Comparison of ENCODE assay signal across 1 cellular context in the genomic region with DNA sequence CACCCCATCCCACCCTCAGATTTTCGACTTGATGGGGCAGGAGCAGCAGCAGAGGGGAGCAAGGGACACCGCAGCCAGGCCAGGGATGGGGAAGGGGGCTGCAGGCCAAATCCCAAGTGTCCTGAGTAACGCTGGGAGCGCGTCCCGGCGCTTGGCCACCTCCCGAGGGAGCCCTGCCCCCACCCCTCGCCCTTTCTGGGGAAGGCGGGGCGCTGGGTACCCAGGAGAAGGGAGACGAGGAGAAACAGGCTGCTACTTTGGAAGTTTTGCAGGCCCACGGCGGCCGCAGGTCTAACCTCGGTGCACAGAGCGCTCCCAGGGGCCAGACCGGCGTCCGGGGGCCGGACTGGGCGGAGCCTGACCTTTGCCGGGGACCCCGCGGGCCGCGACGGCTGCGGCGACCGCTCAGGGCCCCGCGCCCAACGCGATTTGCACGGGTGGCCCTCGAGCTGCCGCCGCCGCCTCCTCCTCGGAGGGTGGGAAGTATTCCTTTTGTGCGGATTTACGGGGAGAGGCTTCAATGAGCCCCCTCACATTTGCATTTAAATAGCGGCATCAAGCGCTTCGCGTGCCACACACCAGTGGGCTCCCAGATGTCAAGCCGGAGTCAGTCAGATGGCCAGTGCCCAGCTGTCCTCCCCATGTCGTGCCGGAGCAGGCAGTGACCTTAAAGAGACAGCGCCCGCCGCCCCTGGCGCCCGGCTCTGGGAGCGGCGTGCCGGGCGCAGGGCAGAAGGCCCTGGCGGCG.
TF ChIP-seq lines count a peak whose summit lies in the region.

No MANE protein-coding gene starts in this region.

TF ChIP-seq in WTC11, 78 proteins besides CTCF, POLR2A, EP300 and RAD21 (continued from another document):
- TF ChIP-seq, protein P1, sequence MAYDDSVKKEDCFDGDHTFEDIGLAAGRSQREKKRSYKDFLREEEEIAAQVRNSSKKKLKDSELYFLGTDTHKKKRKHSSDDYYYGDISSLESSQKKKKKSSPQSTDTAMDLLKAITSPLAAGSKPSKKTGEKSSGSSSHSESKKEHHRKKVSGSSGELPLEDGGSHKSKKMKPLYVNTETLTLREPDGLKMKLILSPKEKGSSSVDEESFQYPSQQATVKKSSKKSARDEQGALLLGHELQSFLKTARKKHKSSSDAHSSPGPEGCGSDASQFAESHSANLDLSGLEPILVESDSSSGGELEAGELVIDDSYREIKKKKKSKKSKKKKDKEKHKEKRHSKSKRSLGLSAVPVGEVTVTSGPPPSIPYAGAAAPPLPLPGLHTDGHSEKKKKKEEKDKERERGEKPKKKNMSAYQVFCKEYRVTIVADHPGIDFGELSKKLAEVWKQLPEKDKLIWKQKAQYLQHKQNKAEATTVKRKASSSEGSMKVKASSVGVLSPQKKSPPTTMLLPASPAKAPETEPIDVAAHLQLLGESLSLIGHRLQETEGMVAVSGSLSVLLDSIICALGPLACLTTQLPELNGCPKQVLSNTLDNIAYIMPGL (CRISPR knock-in tag; IDR thresholded peaks at IDR 0.05): no peak
- TF ChIP-seq IRF2 (CRISPR knock-in tag; IDR thresholded peaks at IDR 0.05; ENCODE audit: borderline replicate concordance, low read depth) (no peak), USF1 (CRISPR knock-in tag; IDR thresholded peaks at IDR 0.05) (no peak), MXD4 (CRISPR knock-in tag; IDR thresholded peaks at IDR 0.05; ENCODE audit: borderline replicate concordance) (no peak)
